Comparison of ENCODE assay signal across 9 cellular contexts in genomic region chr19:48618278-48618915, GRCh38. TPM values are rescaled to one million over a fixed set of nuclear protein-coding genes. Genes with fewer than 3 reads are reported as not detected.
DNase-seq lines count a peak whose midpoint lies in the region; ATAC-seq and TF ChIP-seq lines count a peak whose summit lies in the region.
"Had no signal": no experiment of that assay in that cellular context is flagged by ENCODE, and none has a peak within 500 bp of the region (broad histone marks: within the 10 kb centered on the region; RNA-seq: fewer than 3 reads in every experiment).

No MANE protein-coding gene starts in this region.

- DNase-seq in GM23338 (ENCODE audit: low spot score) (no peak), glutamatergic neuron (no peak), NCI-H2227 treated with DMSO at 0.1 percent for 48 hours (lab: John Stamatoyannopoulos, UW) (no peak), islet precursor cell (no peak), NCI-H1436 treated with DMSO at 0.1 percent for 48 hours (lab: John Stamatoyannopoulos, UW) (no peak)

- no peak overlapping the region for H2AFZ ChIP-seq in GM23338

- H3K27ac ChIP-seq in GM23338 (ENCODE audit: low read depth) = peak overlapping the region; percentile 99

- no peaks in the 10 kb centered on the region; the same call in 1 of the 3 replicates for H3K9me3 Mint-ChIP-seq in GM23338
- peaks cover 9% of the 10 kb centered on the region for H3K9me3 Mint-ChIP-seq in glutamatergic neuron (ENCODE audit: unreplicated experiment)

- peak overlapping the region; percentile 99 for H3K9ac ChIP-seq in skeletal muscle satellite cell (ENCODE audit: low read depth, low read length)

- H4K20me1 ChIP-seq in GM23338 (replicated peaks; ENCODE audit: insufficient read depth) = peaks cover 21% of the 10 kb centered on the region

- H3K36me3 Mint-ChIP-seq in GM23338 (ENCODE audit: low read depth) (peaks cover 54% of the 10 kb centered on the region), glutamatergic neuron (ENCODE audit: unreplicated experiment) (no peaks in the 10 kb centered on the region)

- TF ChIP-seq CTCF in GM23338 (conservative IDR thresholded peaks at IDR 0.05; ENCODE audit: low read depth in 2 of 2) (no peak), WI38 (IDR thresholded peaks at IDR 0.05; ENCODE audit: low read depth, low read length) (no peak), glutamatergic neuron (IDR thresholded peaks at IDR 0.05; ENCODE audit: partially characterized antibody, unreplicated experiment) (no peak)

- H3K9me2 ChIP-seq in GM23338 (ENCODE audit: insufficient read depth) = no peaks in the 10 kb centered on the region

- peak overlapping the region; percentile 93 for H3K4me3 Mint-ChIP-seq in GM23338
- H3K4me3 Mint-ChIP-seq in glutamatergic neuron (ENCODE audit: unreplicated experiment) = peak overlapping the region; percentile 95

- H3K27ac Mint-ChIP-seq in GM23338 = peak overlapping the region; percentile 98
- H3K27ac Mint-ChIP-seq in glutamatergic neuron (ENCODE audit: unreplicated experiment) = peak overlapping the region; percentile 96

- H3K9me3 ChIP-seq in skeletal muscle satellite cell (replicated peaks; ENCODE audit: low read length) = no peaks in the 10 kb centered on the region

- H3K27me3 Mint-ChIP-seq in GM23338 (ENCODE audit: insufficient read depth, low read depth, poor library complexity) (peaks cover 38% of the 10 kb centered on the region), glutamatergic neuron (ENCODE audit: unreplicated experiment) (peaks cover 11% of the 10 kb centered on the region)

- H3K4me3 ChIP-seq in GM23338 = peak overlapping the region; percentile 97
- peak overlapping the region; percentile 100 for H3K4me3 ChIP-seq in WI38 (ENCODE audit: low read depth, low read length)
- H3K4me3 ChIP-seq in skeletal muscle satellite cell (ENCODE audit: low read length) = peak overlapping the region; percentile 89

- no peaks in the 10 kb centered on the region for H3K27me3 ChIP-seq in GM23338 (ENCODE audit: insufficient read depth)
- H3K27me3 ChIP-seq in skeletal muscle satellite cell (ENCODE audit: control insufficient read depth, insufficient read depth, low read length) = no peaks in the 10 kb centered on the region

- H3F3A ChIP-seq in GM23338 (replicated peaks; ENCODE audit: low read depth) = peaks cover 51% of the 10 kb centered on the region

- H3K36me3 ChIP-seq in GM23338 (ENCODE audit: insufficient read depth) (peaks cover 32% of the 10 kb centered on the region), skeletal muscle satellite cell (ENCODE audit: insufficient read depth, low read length) (peaks cover 38% of the 10 kb centered on the region)

- peaks cover 51% of the 10 kb centered on the region for H3K4me1 Mint-ChIP-seq in GM23338
- H3K4me1 Mint-ChIP-seq in glutamatergic neuron (ENCODE audit: low read depth, unreplicated experiment) = peaks cover 22% of the 10 kb centered on the region

- ATAC-seq in GM23338 (no peak), HG02885 (IDR thresholded peaks at IDR 0.05; ENCODE audit: poor library complexity, unreplicated experiment) (no peak)

- H3K4me2 ChIP-seq in GM23338 (peak overlapping the region; percentile 99), skeletal muscle satellite cell (ENCODE audit: low read length) (peak overlapping the region; percentile 93)

- H3K4me1 ChIP-seq in GM23338 (ENCODE audit: insufficient read depth) (peaks cover 41% of the 10 kb centered on the region), skeletal muscle satellite cell (ENCODE audit: control insufficient read depth, insufficient read depth, low read length) (peaks cover 55% of the 10 kb centered on the region)

- H3K79me2 ChIP-seq in GM23338 (replicated peaks; ENCODE audit: insufficient read depth) = peaks cover 40% of the 10 kb centered on the region

TF ChIP-seq in GM23338, 12 proteins besides CTCF, POLR2A, EP300 and RAD21 (continues in another document):
- no peak for TF ChIP-seq REST (IDR thresholded peaks at IDR 0.05; ENCODE audit: unreplicated experiment)
- no peak for TF ChIP-seq POLR2AphosphoS5 (IDR thresholded peaks at IDR 0.05; ENCODE audit: low read depth)
- TF ChIP-seq STAT1 (IDR thresholded peaks at IDR 0.05; ENCODE audit: unreplicated experiment) = no peak
- no peak for TF ChIP-seq EZH2 (IDR thresholded peaks at IDR 0.05; ENCODE audit: low read depth, unreplicated experiment)
- TF ChIP-seq ETS1 (IDR thresholded peaks at IDR 0.05) = no peak
- no peak for TF ChIP-seq EZH2phosphoT487 (IDR thresholded peaks at IDR 0.05; ENCODE audit: unreplicated experiment)
- TF ChIP-seq ZNF331 (CRISPR knock-in tag; IDR thresholded peaks at IDR 0.05; ENCODE audit: low read depth) = no peak
- TF ChIP-seq CREB1 (CRISPR knock-in tag; IDR thresholded peaks at IDR 0.05; ENCODE audit: low read depth) = no peak

RNA-seq across cellular contexts. Expression of gene RPL18, which starts 0.6 kb away (rescaled TPM):
- total RNA-seq in GM23338 (2014; rRNA removed; shearing (Covaris generic)) = 1,660 and 1,898 TPM in 2 replicates
- 2,011 and 2,172 TPM in 2 replicates for polyA plus RNA-seq in GM23338 (2016; fragmentation: Nextera tagmentation; extraction: Ambion mirVana)
- total RNA-seq in glutamatergic neuron (ENCODE audit: unreplicated experiment) = 1,011 TPM
- total RNA-seq in skeletal muscle satellite cell (2012; rRNA removed) = 1,800 and 2,679 TPM in 2 replicates

RNA-seq across cellular contexts. Expression of gene SPHK2, which starts 0.9 kb away (rescaled TPM):
- total RNA-seq in GM23338 (2014; rRNA removed; shearing (Covaris generic)) = 39.8 and 50.3 TPM in 2 replicates
- polyA plus RNA-seq in GM23338 (2016; fragmentation: Nextera tagmentation; extraction: Ambion mirVana) = 18.3 TPM in 2 replicates
- total RNA-seq in glutamatergic neuron (ENCODE audit: unreplicated experiment) = 146 TPM
- total RNA-seq in skeletal muscle satellite cell (2012; rRNA removed) = 8.7 and 13.2 TPM in 2 replicates

RNA-seq across cellular contexts. Expression of gene FAM83E, which starts 3.5 kb away (rescaled TPM):
- 2.3 and 4.5 TPM in 2 replicates for total RNA-seq in GM23338 (2014; rRNA removed; shearing (Covaris generic))
- 0.90 and 1.0 TPM in 2 replicates for polyA plus RNA-seq in GM23338 (2016; fragmentation: Nextera tagmentation; extraction: Ambion mirVana)
- 1.5 TPM for total RNA-seq in glutamatergic neuron (ENCODE audit: unreplicated experiment)
- under 0.01 and 0.22 TPM in 2 replicates for total RNA-seq in skeletal muscle satellite cell (2012; rRNA removed)

RNA-seq across cellular contexts. Expression of gene SPACA4, which starts 11.9 kb away (rescaled TPM):
- not detected in 2 replicates for total RNA-seq in GM23338 (2014; rRNA removed; shearing (Covaris generic))
- polyA plus RNA-seq in GM23338 (2016; fragmentation: Nextera tagmentation; extraction: Ambion mirVana) = not detected in 2 replicates
- not detected for total RNA-seq in glutamatergic neuron (ENCODE audit: unreplicated experiment)
- not detected in 2 replicates for total RNA-seq in skeletal muscle satellite cell (2012; rRNA removed)
- total RNA-seq: left colon had no signal

RNA-seq across cellular contexts. Expression of gene DBP, which starts 18.8 kb away (rescaled TPM):
- total RNA-seq in GM23338 (2014; rRNA removed; shearing (Covaris generic)) = 5.7 and 5.9 TPM in 2 replicates
- 5.0 and 6.3 TPM in 2 replicates for polyA plus RNA-seq in GM23338 (2016; fragmentation: Nextera tagmentation; extraction: Ambion mirVana)
- 2.9 TPM for total RNA-seq in glutamatergic neuron (ENCODE audit: unreplicated experiment)
- total RNA-seq in skeletal muscle satellite cell (2012; rRNA removed) = 1.7 and 3.0 TPM in 2 replicates
